In genomic region chr20:38875170-38875993, GRCh38 we compare ENCODE assay signal across 9 cellular contexts. TPM values are rescaled to one million over a fixed set of nuclear protein-coding genes. Genes with fewer than 3 reads are reported as not detected.
A peak's percentile ranks its signal among the peaks of the same experiment; 100 is the strongest.
DNase-seq lines count a peak whose midpoint lies in the region; ATAC-seq, FAIRE-seq and TF ChIP-seq lines count a peak whose summit lies in the region.
"Had no signal": no experiment of that assay in that cellular context is flagged by ENCODE, and none has a peak within 500 bp of the region (broad histone marks: within the 10 kb centered on the region; RNA-seq: fewer than 3 reads in every experiment).

No MANE protein-coding gene starts in this region.

- CTCF ChIA-PET in GM12878 (lab: Yijun Ruan, JAX): interaction anchor here (1.0 to 14.0 kb wide), 10 partner anchors 15 to 124 kb away, joined by 3 to 183 read pairs (median 5); partner anchors contain the start of gene PPP1R16B

- peaks cover 8 to 9% of the 10 kb centered on the region in 2 experiments; a peak in 3 of 4 replicates for H3K36me3 ChIP-seq in GM12878 (ENCODE audit: control insufficient read depth in 2 of 2, insufficient read depth in 2 of 2, low read length in 1 of 2)

- POLR2A ChIA-PET in GM12878 (lab: Charles Lee): interaction anchor here (0.7 to 8.2 kb wide), 12 partner anchors 9 to 68 kb away, joined by 3 to 76 read pairs (median 7); partner anchors contain the start of gene PPP1R16B

- peak; percentile 85 for FAIRE-seq in GM12878 (lab: Jason Lieb, UNC)
- FAIRE-seq: TTC549 had no signal

- peak overlapping the region; percentile 62 for H3K9ac ChIP-seq in GM12878 (ENCODE audit: control insufficient read depth, insufficient read depth, low read length)

- H3K9me3 ChIP-seq in GM12878 (replicated peaks; ENCODE audit: control insufficient read depth, insufficient read depth, low read length): no peaks in the 10 kb centered on the region

- H3K79me2 ChIP-seq in GM12878 (ENCODE audit: control insufficient read depth, insufficient read depth, low read length): peaks cover 75% of the 10 kb centered on the region

- SMC1A ChIA-PET in GM12878 (lab: Charles Lee; ENCODE audit: uncharacterized antibody, unreplicated experiment): interaction anchor here (0.8 to 16.9 kb wide), 16 partner anchors 11 to 123 kb away, joined by 3 to 248 read pairs (median 7); partner anchors contain the start of gene PPP1R16B

- peak overlapping the region; percentile 96 for H3K27ac ChIP-seq in GM12878 (ENCODE audit: control insufficient read depth, insufficient read depth)

- peak; percentile 96 to 99 for TF ChIP-seq EP300 in GM12878 (IDR thresholded peaks at IDR 0.05; ENCODE audit: borderline replicate concordance in 1 of 2, control insufficient read depth in 1 of 2, low read depth in 2 of 2, low read length in 2 of 2)

- ATAC-seq in GM19025 (IDR thresholded peaks at IDR 0.05; ENCODE audit: low read depth, unreplicated experiment): peak; percentile 56
- peak; percentile 66 for ATAC-seq in HG02885 (IDR thresholded peaks at IDR 0.05; ENCODE audit: poor library complexity, unreplicated experiment)
- ATAC-seq in GM12878: peak; percentile 68

- H2AFZ ChIP-seq in GM12878 (ENCODE audit: control insufficient read depth, low read depth, low read length): no peak overlapping the region

- DNase-seq in GM12878 (ENCODE audit: low read depth, low spot score) (peak; percentile 97), pulmonary artery endothelial cell (ENCODE audit: low read depth, low spot score) (peak; percentile 78), NCI-H1436 (lab: John Stamatoyannopoulos, UW) (no peak), NCI-H526 (lab: John Stamatoyannopoulos, UW) (no peak), T1000 (lab: John Stamatoyannopoulos, UW) (no peak)

- 1% methylated on average over 10 of the region's 11 CpGs for WGBS in GM12878 (ENCODE audit: insufficient coverage, insufficient replicate concordance, low lambda C conversion rate, missing lambda C conversion rate)

- no peaks in the 10 kb centered on the region for H4K20me1 ChIP-seq in GM12878 (ENCODE audit: control insufficient read depth, insufficient read depth)

- in situ Hi-C loops in GM12878 (cut with MboI): no loop called here

- H3K4me3 ChIP-seq in GM12878: peak overlapping the region; percentile 44

- intact Hi-C loops in GM12878 (cut with micrococcal nuclease; ENCODE audit: unreplicated experiment): loop anchor here (1.0 kb wide), 4 partner anchors 17 to 68 kb away; no protein-coding TSS in a partner anchor

- no peaks in the 10 kb centered on the region for H3K27me3 ChIP-seq in GM12878 (replicated peaks in 1 of 2; ENCODE audit: control insufficient read depth in 2 of 2, insufficient read depth in 2 of 2, low read length in 1 of 2)

- peak overlapping the region; percentile 96 for H3K4me2 ChIP-seq in GM12878 (ENCODE audit: control insufficient read depth, insufficient read depth)

- TF ChIP-seq POLR2A in Raji (IDR thresholded peaks at IDR 0.05; ENCODE audit: insufficient read depth, low read depth, low read length): peak; percentile 50; the same call in 1 of the 2 replicates
- peak; percentile 76 for TF ChIP-seq POLR2A in GM12878 (IDR thresholded peaks at IDR 0.05; ENCODE audit: low read depth, low read length)

- peak; percentile 14; the same call in 1 of the 2 replicates for TF ChIP-seq RAD21 in GM12878 (IDR thresholded peaks at IDR 0.05; ENCODE audit: insufficient read depth, low read depth, low read length)

- no TSS peak for BruUV-seq in GM12878 (replicated peaks; lab: Mats Ljungman, UMichigan)

- H3K4me1 ChIP-seq in GM12878 (ENCODE audit: control insufficient read depth, insufficient read depth, low read length): peaks cover 80% of the 10 kb centered on the region

- TF ChIP-seq CTCF in GM12878 (IDR thresholded peaks at IDR 0.05 in 2 of 3, conservative IDR thresholded peaks at IDR 0.05 in 1 of 3; ENCODE audit: control insufficient read depth in 2 of 3, extremely low read depth in 1 of 3, insufficient read depth in 1 of 3, low read depth in 3 of 3, low read length in 3 of 3): no peak

- RAD21 ChIA-PET in GM12878 (lab: Charles Lee; ENCODE audit: unreplicated experiment): interaction anchor here (0.7 to 14.5 kb wide), 20 partner anchors 9 to 233 kb away, joined by 3 to 205 read pairs (median 5); partner anchors contain the start of genes DHX35 and PPP1R16B

TF ChIP-seq in GM12878, 131 proteins besides CTCF, POLR2A, EP300 and RAD21 (continues in another document):
- TF ChIP-seq IKZF2 (IDR thresholded peaks at IDR 0.05): peak; percentile 95 to 98
- TF ChIP-seq NR2C2 (IDR thresholded peaks at IDR 0.05; ENCODE audit: borderline replicate concordance, control insufficient read depth, insufficient read length, low read depth): no peak
- TF ChIP-seq CHD1 (IDR thresholded peaks at IDR 0.05; ENCODE audit: low read depth, low read length): peak; percentile 62; the same call in 1 of the 2 replicates
- peak; percentile 53 for TF ChIP-seq RELA (IDR thresholded peaks at IDR 0.05; ENCODE audit: borderline replicate concordance, partially characterized antibody)
- no peak for TF ChIP-seq ZNF592 (IDR thresholded peaks at IDR 0.05)
- peak; percentile 80 for TF ChIP-seq CBFB (IDR thresholded peaks at IDR 0.05; ENCODE audit: low read depth)
- peak; percentile 34 for TF ChIP-seq E4F1 (IDR thresholded peaks at IDR 0.05; ENCODE audit: borderline replicate concordance, partially characterized antibody)
- peak; percentile 90 for TF ChIP-seq DPF2 (IDR thresholded peaks at IDR 0.05)
- no peak for TF ChIP-seq SUPT20H (IDR thresholded peaks at IDR 0.05; ENCODE audit: borderline replicate concordance, control insufficient read depth, low read depth, low read length)
- no peak for TF ChIP-seq KDM1A (IDR thresholded peaks at IDR 0.05; ENCODE audit: borderline replicate concordance)
- peak; percentile 26; the same call in 1 of the 2 replicates for TF ChIP-seq NR2C1 (IDR thresholded peaks at IDR 0.05)

RNA-seq across cellular contexts. Expression of gene FAM83D, which starts 50.8 kb away (rescaled TPM):
- total RNA-seq in GM12878 (2013; cell fraction: nucleolus; rRNA removed): 14.1 and 16.3 TPM in 2 replicates
- 21.5 and 21.6 TPM in 2 replicates for total RNA-seq in GM12878 (2014; rRNA removed)
- total RNA-seq in GM12878 (2014; rRNA removed; fragmentation: Illumina TruSeq; extraction: Trizol): 12.7 and 13.6 TPM in 2 replicates
- total RNA-seq in GM12878 (2021): 16.6 and 18.2 TPM in 2 replicates
- 7.7 TPM for polyA plus RNA-seq in GM12878 (2011; ENCODE audit: low read depth)
- polyA plus RNA-seq in GM12878 (2011; rRNA removed): 32.4 and 34.8 TPM in 2 replicates
- 28.1 and 32.3 TPM in 2 replicates for polyA plus RNA-seq in GM12878 (2011; cell fraction: cytosol; rRNA removed)
- 37.1 and 42.7 TPM in 2 replicates for polyA plus RNA-seq in GM12878 (2011; cell fraction: nucleus; rRNA removed)
- polyA plus RNA-seq in GM12878 (2012): 9.5 and 10.5 TPM in 2 replicates
- 19.7 and 20.2 TPM in 2 replicates for polyA plus RNA-seq in GM12878 (2014; fragmentation: Illumina TruSeq; extraction: Trizol)
- polyA plus RNA-seq in GM12878 (2014; fragmentation: Nextera tagmentation; extraction: Ambion mirVana): 1 to 10 TPM; 4.5 to 6.0 TPM
- 17.4 and 19.1 TPM in 2 replicates for polyA plus RNA-seq in GM12878 (2014; rRNA removed)
- 10 to 100 TPM; 34.1 to 34.2 TPM for polyA plus RNA-seq in GM12878 (2016; fragmentation: Nextera tagmentation; extraction: Ambion mirVana)
- 37.1 and 42.8 TPM in 2 replicates for polyA minus RNA-seq in GM12878 (2011; rRNA and poly(A)+ RNA removed)
- polyA minus RNA-seq in GM12878 (2011; cell fraction: cytosol; rRNA and poly(A)+ RNA removed): 13.1 and 15.3 TPM in 2 replicates
- polyA minus RNA-seq in GM12878 (2011; cell fraction: nucleus; rRNA and poly(A)+ RNA removed): 18.9 and 35.2 TPM in 2 replicates
- 19.3 and 57.1 TPM in 2 replicates for total RNA-seq in pulmonary artery endothelial cell

Comparison
In these comparisons a context has a peak if more than half of its experiments do, and no peak if none do; other contexts are left out.
1. DNase-seq: peak in GM12878 (single experiment) and pulmonary artery endothelial cell (single experiment); none in NCI-H1436 (single experiment), NCI-H526 (0 of 2) and T1000 (single experiment).
2. Peak in every context shown above with its lines, with median percentiles within 50 percentile points of each other: ATAC-seq.